In genomic region chr4:140659935-140660710, GRCh38 we compare ENCODE assay signal across 19 cellular contexts.
A peak's percentile ranks its signal among the peaks of the same experiment; 100 is the strongest.
DNase-seq lines count a peak whose midpoint lies in the region; ATAC-seq and TF ChIP-seq lines count a peak whose summit lies in the region.
"Had no signal": no experiment of that assay in that cellular context is flagged by ENCODE, and none has a peak within 500 bp of the region (broad histone marks: within the 10 kb centered on the region; RNA-seq: fewer than 3 reads in every experiment).

No MANE protein-coding gene starts in this region.

- H3K36me3 Mint-ChIP-seq in MCF 10A (ENCODE audit: insufficient read depth, unreplicated experiment) (peaks cover 49% of the 10 kb centered on the region), endothelial cell (ENCODE audit: low read depth, unreplicated experiment) (peaks cover 45% of the 10 kb centered on the region)
- H3K36me3 Mint-ChIP-seq: CD4-positive, alpha-beta memory T cell had no signal

- H2BK5ac ChIP-seq in mesenchymal stem cell (ENCODE audit: low read depth, low read length, poor library complexity, severe bottlenecking) = no peak overlapping the region

- H3K27me3 Mint-ChIP-seq in MCF 10A (ENCODE audit: insufficient read depth, unreplicated experiment) = no peaks in the 10 kb centered on the region
- no peaks in the 10 kb centered on the region for H3K27me3 Mint-ChIP-seq in endothelial cell (ENCODE audit: unreplicated experiment)

- ATAC-seq in HG03520 (IDR thresholded peaks at IDR 0.05; ENCODE audit: unreplicated experiment) (no peak), GM18858 (IDR thresholded peaks at IDR 0.05; ENCODE audit: unreplicated experiment) (no peak)
- ATAC-seq: PC-3 had no signal

- no TSS peak for BruUV-seq in MCF 10A (replicated peaks; lab: Mats Ljungman, UMichigan)

- TF ChIP-seq CTCF in breast epithelium (IDR thresholded peaks at IDR 0.05) (no peak), MCF 10A (IDR thresholded peaks at IDR 0.05; ENCODE audit: unreplicated experiment) (no peak), endothelial cell (IDR thresholded peaks at IDR 0.05; ENCODE audit: unreplicated experiment) (no peak)

- no peak overlapping the region for H3K4me3 ChIP-seq in breast epithelium
- H3K4me3 ChIP-seq in mesenchymal stem cell (ENCODE audit: insufficient read depth in 1 of 2, low read depth in 1 of 2, low read length in 2 of 2) = no peak overlapping the region
- H3K4me3 ChIP-seq: SK-N-MC had no signal

- no peak for TF ChIP-seq POLR2A in breast epithelium (IDR thresholded peaks at IDR 0.05)

- H3K9me3 Mint-ChIP-seq in MCF 10A (ENCODE audit: unreplicated experiment) (no peaks in the 10 kb centered on the region), endothelial cell (ENCODE audit: unreplicated experiment) (no peaks in the 10 kb centered on the region)
- H3K9me3 Mint-ChIP-seq: CD4-positive, alpha-beta memory T cell had no signal

- H3K4me1 Mint-ChIP-seq in MCF 10A (ENCODE audit: insufficient read depth, unreplicated experiment) (peaks cover 8% of the 10 kb centered on the region), endothelial cell (ENCODE audit: unreplicated experiment) (no peaks in the 10 kb centered on the region)
- H3K4me1 Mint-ChIP-seq: CD4-positive, alpha-beta memory T cell had no signal

- no peak overlapping the region for H4K91ac ChIP-seq in mesenchymal stem cell (ENCODE audit: low read length)

- H3K4me2 ChIP-seq in mesenchymal stem cell (ENCODE audit: low read length, poor library complexity, severe bottlenecking) = no peak overlapping the region

- H3K9me3 ChIP-seq in breast epithelium (no peaks in the 10 kb centered on the region), mesenchymal stem cell (ENCODE audit: control insufficient read depth, low read length) (no peaks in the 10 kb centered on the region)
- H3K9me3 ChIP-seq: BE2C had no signal

- DNase-seq in breast epithelium (ENCODE audit: low spot score in 2 of 2) (no peak), MCF 10A (ENCODE audit: unreplicated experiment) (no peak), endothelial cell (ENCODE audit: low spot score) (no peak), mesenchymal stem cell (peak; percentile 40), HCEC 1CT (no peak), NK-92 (lab: John Stamatoyannopoulos, UW; ENCODE audit: unreplicated experiment) (no peak)
- DNase-seq: 8988T; BE2C; Calu3; CD4-positive, alpha-beta memory T cell; DMS53; GOT3; NCI-H187; NCI-H446; NCI-H748 treated with DMSO at 0.1 percent for 48 hours; PC-3 had no signal

- no peak overlapping the region for H2AK5ac ChIP-seq in mesenchymal stem cell (ENCODE audit: low read length, severe bottlenecking)

- H2BK15ac ChIP-seq in mesenchymal stem cell (ENCODE audit: low read depth, poor library complexity, severe bottlenecking) = no peak overlapping the region

- H3K79me1 ChIP-seq in mesenchymal stem cell (replicated peaks; ENCODE audit: low read length, poor library complexity, severe bottlenecking) = peaks cover 3% of the 10 kb centered on the region

- H3K36me3 ChIP-seq in breast epithelium (peaks cover 19% of the 10 kb centered on the region), mesenchymal stem cell (ENCODE audit: control insufficient read depth in 1 of 2, insufficient read depth in 2 of 2, low read depth in 1 of 2, low read length in 2 of 2) (peaks cover 13 to 77% of the 10 kb centered on the region in 2 experiments)

- H3K4ac ChIP-seq in mesenchymal stem cell (ENCODE audit: low read depth in 1 of 2, low read length in 2 of 2) = no peak overlapping the region

- H3K4me3 Mint-ChIP-seq in MCF 10A (ENCODE audit: unreplicated experiment) (no peak overlapping the region), endothelial cell (ENCODE audit: unreplicated experiment) (peak overlapping the region; percentile 53)
- H3K4me3 Mint-ChIP-seq: CD4-positive, alpha-beta memory T cell had no signal

- H3K27ac ChIP-seq in breast epithelium (peak overlapping the region; percentile 61 to 85), mesenchymal stem cell (ENCODE audit: low read length, poor library complexity, severe bottlenecking) (no peak overlapping the region)

- H4K8ac ChIP-seq in mesenchymal stem cell (ENCODE audit: low read length) = no peak overlapping the region

- no peak overlapping the region for H2BK120ac ChIP-seq in mesenchymal stem cell (ENCODE audit: low read depth, low read length)

- no peak overlapping the region for H3K9ac ChIP-seq in mesenchymal stem cell (ENCODE audit: low read length)

- no peak overlapping the region for H3K14ac ChIP-seq in mesenchymal stem cell (ENCODE audit: low read length in 2 of 2)

- no peak overlapping the region for H3K23ac ChIP-seq in mesenchymal stem cell (ENCODE audit: low read length in 2 of 2)

- H3K27me3 ChIP-seq in breast epithelium (no peaks in the 10 kb centered on the region), mesenchymal stem cell (ENCODE audit: control insufficient read depth in 1 of 2, insufficient read depth in 1 of 2, low read length in 2 of 2) (no peaks in the 10 kb centered on the region)
- H3K27me3 ChIP-seq: BE2C had no signal

- CTCF ChIA-PET in MCF 10A (lab: Yijun Ruan, JAX) = no interaction called here

- H2BK12ac ChIP-seq in mesenchymal stem cell (ENCODE audit: low read length in 2 of 2) = no peak overlapping the region

- intact Hi-C loops in breast epithelium (cut with DNase I; ENCODE audit: low total_unique reads) = no loop called here
- intact Hi-C loops in MCF 10A (cut with micrococcal nuclease) = loop anchor here (10.0 kb wide), 1 partner anchor 95 kb away; the partner anchor contains the start of gene TBC1D9

- H3K4me1 ChIP-seq in breast epithelium = peaks cover 0 to 6% of the 10 kb centered on the region in 2 donors
- H3K4me1 ChIP-seq in mesenchymal stem cell (ENCODE audit: control insufficient read depth, insufficient read depth, low read depth, low read length) = peaks cover 4% of the 10 kb centered on the region
- H3K4me1 ChIP-seq: BE2C had no signal

- no peak overlapping the region for H2AFZ ChIP-seq in mesenchymal stem cell (ENCODE audit: low read depth, low read length)

- WGBS in mesenchymal stem cell = 95% methylated on average over 2 of the region's 6 CpGs

- H3K18ac ChIP-seq in mesenchymal stem cell (ENCODE audit: low read depth in 1 of 2, low read length in 2 of 2) = no peak overlapping the region

- H3K27ac Mint-ChIP-seq in MCF 10A (ENCODE audit: low read depth, unreplicated experiment) (no peak overlapping the region), endothelial cell (ENCODE audit: unreplicated experiment) (no peak overlapping the region)
- H3K27ac Mint-ChIP-seq: CD4-positive, alpha-beta memory T cell had no signal

- POLR2A ChIA-PET in MCF 10A (lab: Yijun Ruan, JAX) = no interaction called here
